In genomic region chr2:229340086-229340760, GRCh38 we compare ENCODE assay signal across 1 cellular context.
TF ChIP-seq lines count a peak whose summit lies in the region.

No MANE protein-coding gene starts in this region.

TF ChIP-seq in IMR-90, 13 proteins besides CTCF, POLR2A, EP300 and RAD21:
- TF ChIP-seq MXI1 (IDR thresholded peaks at IDR 0.05; ENCODE audit: borderline replicate concordance, low read depth, low read length), result no peak
- TF ChIP-seq MAZ (IDR thresholded peaks at IDR 0.05; ENCODE audit: borderline replicate concordance, low read depth, low read length), result no peak
- TF ChIP-seq SMC3 (IDR thresholded peaks at IDR 0.05; ENCODE audit: low read depth, low read length), result no peak
- TF ChIP-seq NFE2L2 (IDR thresholded peaks at IDR 0.05; ENCODE audit: low read depth, low read length), result no peak
- TF ChIP-seq RFX5 (IDR thresholded peaks at IDR 0.05; ENCODE audit: low read depth, low read length), result no peak
- TF ChIP-seq MAFK (IDR thresholded peaks at IDR 0.05; ENCODE audit: low read depth, low read length), result no peak
- no peak for TF ChIP-seq CHD1 (IDR thresholded peaks at IDR 0.05; ENCODE audit: low read depth, low read length)
- no peak for TF ChIP-seq FOS (IDR thresholded peaks at IDR 0.05; ENCODE audit: low read depth, low read length)
- no peak for TF ChIP-seq RCOR1 (IDR thresholded peaks at IDR 0.05; ENCODE audit: insufficient replicate concordance, low read length)
- TF ChIP-seq CEBPB (IDR thresholded peaks at IDR 0.05; ENCODE audit: low read depth, low read length), result no peak
- TF ChIP-seq ELK1 (IDR thresholded peaks at IDR 0.05; ENCODE audit: borderline replicate concordance, low read depth, low read length), result no peak
- TF ChIP-seq USF2 (IDR thresholded peaks at IDR 0.05; ENCODE audit: low read depth, low read length), result no peak
- no peak for TF ChIP-seq BHLHE40 (IDR thresholded peaks at IDR 0.05; ENCODE audit: low read depth, low read length)
